ENCODE assay signal across 1 cellular context in genomic region chr3:123584284-123584987, GRCh38.
TF ChIP-seq lines count a peak whose summit lies in the region.

No MANE protein-coding gene starts in this region.

TF ChIP-seq in WTC11, 78 proteins besides CTCF, POLR2A, EP300 and RAD21 (continued from another document and continues in another):
- TF ChIP-seq, protein P1, sequence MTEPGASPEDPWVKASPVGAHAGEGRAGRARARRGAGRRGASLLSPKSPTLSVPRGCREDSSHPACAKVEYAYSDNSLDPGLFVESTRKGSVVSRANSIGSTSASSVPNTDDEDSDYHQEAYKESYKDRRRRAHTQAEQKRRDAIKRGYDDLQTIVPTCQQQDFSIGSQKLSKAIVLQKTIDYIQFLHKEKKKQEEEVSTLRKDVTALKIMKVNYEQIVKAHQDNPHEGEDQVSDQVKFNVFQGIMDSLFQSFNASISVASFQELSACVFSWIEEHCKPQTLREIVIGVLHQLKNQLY (CRISPR knock-in tag; IDR thresholded peaks at IDR 0.05): no peak
- TF ChIP-seq FOXK1 (CRISPR knock-in tag; IDR thresholded peaks at IDR 0.05) (no peak; the same call in 1 of the 2 replicates), ZNF121 (CRISPR knock-in tag; IDR thresholded peaks at IDR 0.05) (peak; percentile 70; the same call in 1 of the 2 replicates), ZNF281 (CRISPR knock-in tag; IDR thresholded peaks at IDR 0.05) (no peak), PRRX2 (CRISPR knock-in tag; IDR thresholded peaks at IDR 0.05) (no peak), RORB (CRISPR knock-in tag; IDR thresholded peaks at IDR 0.05) (no peak), RELA (CRISPR knock-in tag; IDR thresholded peaks at IDR 0.05; ENCODE audit: borderline replicate concordance) (no peak), ZNF416 (CRISPR knock-in tag; IDR thresholded peaks at IDR 0.05) (no peak), KAT7 (CRISPR knock-in tag; IDR thresholded peaks at IDR 0.05; ENCODE audit: borderline replicate concordance) (peak; percentile 61; the same call in 1 of the 2 replicates), CREM (CRISPR knock-in tag; IDR thresholded peaks at IDR 0.05) (no peak), JAZF1 (CRISPR knock-in tag; IDR thresholded peaks at IDR 0.05) (no peak), ATF2 (CRISPR knock-in tag; IDR thresholded peaks at IDR 0.05; ENCODE audit: borderline replicate concordance, low read depth) (no peak), EMX1 (CRISPR knock-in tag; IDR thresholded peaks at IDR 0.05) (no peak), NFATC4 (CRISPR knock-in tag; IDR thresholded peaks at IDR 0.05) (no peak), NR3C1 (CRISPR knock-in tag; conservative IDR thresholded peaks at IDR 0.05; ENCODE audit: low read depth) (no peak), FOXJ3 (CRISPR knock-in tag; IDR thresholded peaks at IDR 0.05; ENCODE audit: borderline replicate concordance) (no peak), TEAD1 (CRISPR knock-in tag; IDR thresholded peaks at IDR 0.05) (peak; percentile 17; the same call in 1 of the 2 replicates), ZBTB21 (CRISPR knock-in tag; IDR thresholded peaks at IDR 0.05; ENCODE audit: borderline replicate concordance) (0 out of 2 replicates have a peak, but pooled peaks have one; percentile 37), JUN (CRISPR knock-in tag; IDR thresholded peaks at IDR 0.05) (no peak), CREB1 (CRISPR knock-in tag; IDR thresholded peaks at IDR 0.05) (no peak), CBFB (CRISPR knock-in tag; IDR thresholded peaks at IDR 0.05; ENCODE audit: low read depth) (no peak), ZNF138 (CRISPR knock-in tag; conservative IDR thresholded peaks at IDR 0.05) (no peak; the same call in 1 of the 2 replicates), GRHL2 (CRISPR knock-in tag; IDR thresholded peaks at IDR 0.05; ENCODE audit: insufficient replicate concordance, severe bottlenecking) (no peak), ZSCAN18 (CRISPR knock-in tag; IDR thresholded peaks at IDR 0.05) (no peak), FOXP1 (CRISPR knock-in tag; IDR thresholded peaks at IDR 0.05; ENCODE audit: borderline replicate concordance) (peak; percentile 56; the same call in 1 of the 2 replicates), ETV6 (CRISPR knock-in tag; IDR thresholded peaks at IDR 0.05) (no peak), ZMAT4 (CRISPR knock-in tag; IDR thresholded peaks at IDR 0.05) (no peak), SMAD4 (CRISPR knock-in tag; IDR thresholded peaks at IDR 0.05) (no peak)
- TF ChIP-seq, protein P2, sequence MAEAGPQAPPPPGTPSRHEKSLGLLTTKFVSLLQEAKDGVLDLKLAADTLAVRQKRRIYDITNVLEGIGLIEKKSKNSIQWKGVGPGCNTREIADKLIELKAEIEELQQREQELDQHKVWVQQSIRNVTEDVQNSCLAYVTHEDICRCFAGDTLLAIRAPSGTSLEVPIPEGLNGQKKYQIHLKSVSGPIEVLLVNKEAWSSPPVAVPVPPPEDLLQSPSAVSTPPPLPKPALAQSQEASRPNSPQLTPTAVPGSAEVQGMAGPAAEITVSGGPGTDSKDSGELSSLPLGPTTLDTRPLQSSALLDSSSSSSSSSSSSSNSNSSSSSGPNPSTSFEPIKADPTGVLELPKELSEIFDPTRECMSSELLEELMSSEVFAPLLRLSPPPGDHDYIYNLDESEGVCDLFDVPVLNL (CRISPR knock-in tag; IDR thresholded peaks at IDR 0.05; ENCODE audit: borderline replicate concordance, low read depth): no peak
- TF ChIP-seq, protein P3, sequence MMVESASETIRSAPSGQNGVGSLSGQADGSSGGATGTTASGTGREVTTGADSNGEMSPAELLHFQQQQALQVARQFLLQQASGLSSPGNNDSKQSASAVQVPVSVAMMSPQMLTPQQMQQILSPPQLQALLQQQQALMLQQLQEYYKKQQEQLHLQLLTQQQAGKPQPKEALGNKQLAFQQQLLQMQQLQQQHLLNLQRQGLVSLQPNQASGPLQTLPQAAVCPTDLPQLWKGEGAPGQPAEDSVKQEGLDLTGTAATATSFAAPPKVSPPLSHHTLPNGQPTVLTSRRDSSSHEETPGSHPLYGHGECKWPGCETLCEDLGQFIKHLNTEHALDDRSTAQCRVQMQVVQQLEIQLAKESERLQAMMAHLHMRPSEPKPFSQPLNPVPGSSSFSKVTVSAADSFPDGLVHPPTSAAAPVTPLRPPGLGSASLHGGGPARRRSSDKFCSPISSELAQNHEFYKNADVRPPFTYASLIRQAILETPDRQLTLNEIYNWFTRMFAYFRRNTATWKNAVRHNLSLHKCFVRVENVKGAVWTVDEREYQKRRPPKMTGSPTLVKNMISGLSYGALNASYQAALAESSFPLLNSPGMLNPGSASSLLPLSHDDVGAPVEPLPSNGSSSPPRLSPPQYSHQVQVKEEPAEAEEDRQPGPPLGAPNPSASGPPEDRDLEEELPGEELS (CRISPR knock-in tag; IDR thresholded peaks at IDR 0.05): peak; percentile 77; the same call in 1 of the 2 replicates
- TF ChIP-seq, protein P4, sequence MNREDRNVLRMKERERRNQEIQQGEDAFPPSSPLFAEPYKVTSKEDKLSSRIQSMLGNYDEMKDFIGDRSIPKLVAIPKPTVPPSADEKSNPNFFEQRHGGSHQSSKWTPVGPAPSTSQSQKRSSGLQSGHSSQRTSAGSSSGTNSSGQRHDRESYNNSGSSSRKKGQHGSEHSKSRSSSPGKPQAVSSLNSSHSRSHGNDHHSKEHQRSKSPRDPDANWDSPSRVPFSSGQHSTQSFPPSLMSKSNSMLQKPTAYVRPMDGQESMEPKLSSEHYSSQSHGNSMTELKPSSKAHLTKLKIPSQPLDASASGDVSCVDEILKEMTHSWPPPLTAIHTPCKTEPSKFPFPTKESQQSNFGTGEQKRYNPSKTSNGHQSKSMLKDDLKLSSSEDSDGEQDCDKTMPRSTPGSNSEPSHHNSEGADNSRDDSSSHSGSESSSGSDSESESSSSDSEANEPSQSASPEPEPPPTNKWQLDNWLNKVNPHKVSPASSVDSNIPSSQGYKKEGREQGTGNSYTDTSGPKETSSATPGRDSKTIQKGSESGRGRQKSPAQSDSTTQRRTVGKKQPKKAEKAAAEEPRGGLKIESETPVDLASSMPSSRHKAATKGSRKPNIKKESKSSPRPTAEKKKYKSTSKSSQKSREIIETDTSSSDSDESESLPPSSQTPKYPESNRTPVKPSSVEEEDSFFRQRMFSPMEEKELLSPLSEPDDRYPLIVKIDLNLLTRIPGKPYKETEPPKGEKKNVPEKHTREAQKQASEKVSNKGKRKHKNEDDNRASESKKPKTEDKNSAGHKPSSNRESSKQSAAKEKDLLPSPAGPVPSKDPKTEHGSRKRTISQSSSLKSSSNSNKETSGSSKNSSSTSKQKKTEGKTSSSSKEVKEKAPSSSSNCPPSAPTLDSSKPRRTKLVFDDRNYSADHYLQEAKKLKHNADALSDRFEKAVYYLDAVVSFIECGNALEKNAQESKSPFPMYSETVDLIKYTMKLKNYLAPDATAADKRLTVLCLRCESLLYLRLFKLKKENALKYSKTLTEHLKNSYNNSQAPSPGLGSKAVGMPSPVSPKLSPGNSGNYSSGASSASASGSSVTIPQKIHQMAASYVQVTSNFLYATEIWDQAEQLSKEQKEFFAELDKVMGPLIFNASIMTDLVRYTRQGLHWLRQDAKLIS (CRISPR knock-in tag; IDR thresholded peaks at IDR 0.05; ENCODE audit: borderline replicate concordance): no peak
- TF ChIP-seq, protein P5, sequence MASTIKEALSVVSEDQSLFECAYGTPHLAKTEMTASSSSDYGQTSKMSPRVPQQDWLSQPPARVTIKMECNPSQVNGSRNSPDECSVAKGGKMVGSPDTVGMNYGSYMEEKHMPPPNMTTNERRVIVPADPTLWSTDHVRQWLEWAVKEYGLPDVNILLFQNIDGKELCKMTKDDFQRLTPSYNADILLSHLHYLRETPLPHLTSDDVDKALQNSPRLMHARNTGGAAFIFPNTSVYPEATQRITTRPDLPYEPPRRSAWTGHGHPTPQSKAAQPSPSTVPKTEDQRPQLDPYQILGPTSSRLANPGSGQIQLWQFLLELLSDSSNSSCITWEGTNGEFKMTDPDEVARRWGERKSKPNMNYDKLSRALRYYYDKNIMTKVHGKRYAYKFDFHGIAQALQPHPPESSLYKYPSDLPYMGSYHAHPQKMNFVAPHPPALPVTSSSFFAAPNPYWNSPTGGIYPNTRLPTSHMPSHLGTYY (CRISPR knock-in tag; IDR thresholded peaks at IDR 0.05): no peak
- TF ChIP-seq, protein P6, sequence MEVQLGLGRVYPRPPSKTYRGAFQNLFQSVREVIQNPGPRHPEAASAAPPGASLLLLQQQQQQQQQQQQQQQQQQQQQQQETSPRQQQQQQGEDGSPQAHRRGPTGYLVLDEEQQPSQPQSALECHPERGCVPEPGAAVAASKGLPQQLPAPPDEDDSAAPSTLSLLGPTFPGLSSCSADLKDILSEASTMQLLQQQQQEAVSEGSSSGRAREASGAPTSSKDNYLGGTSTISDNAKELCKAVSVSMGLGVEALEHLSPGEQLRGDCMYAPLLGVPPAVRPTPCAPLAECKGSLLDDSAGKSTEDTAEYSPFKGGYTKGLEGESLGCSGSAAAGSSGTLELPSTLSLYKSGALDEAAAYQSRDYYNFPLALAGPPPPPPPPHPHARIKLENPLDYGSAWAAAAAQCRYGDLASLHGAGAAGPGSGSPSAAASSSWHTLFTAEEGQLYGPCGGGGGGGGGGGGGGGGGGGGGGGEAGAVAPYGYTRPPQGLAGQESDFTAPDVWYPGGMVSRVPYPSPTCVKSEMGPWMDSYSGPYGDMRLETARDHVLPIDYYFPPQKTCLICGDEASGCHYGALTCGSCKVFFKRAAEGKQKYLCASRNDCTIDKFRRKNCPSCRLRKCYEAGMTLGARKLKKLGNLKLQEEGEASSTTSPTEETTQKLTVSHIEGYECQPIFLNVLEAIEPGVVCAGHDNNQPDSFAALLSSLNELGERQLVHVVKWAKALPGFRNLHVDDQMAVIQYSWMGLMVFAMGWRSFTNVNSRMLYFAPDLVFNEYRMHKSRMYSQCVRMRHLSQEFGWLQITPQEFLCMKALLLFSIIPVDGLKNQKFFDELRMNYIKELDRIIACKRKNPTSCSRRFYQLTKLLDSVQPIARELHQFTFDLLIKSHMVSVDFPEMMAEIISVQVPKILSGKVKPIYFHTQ (CRISPR knock-in tag; IDR thresholded peaks at IDR 0.05): no peak
- TF ChIP-seq, protein P7, sequence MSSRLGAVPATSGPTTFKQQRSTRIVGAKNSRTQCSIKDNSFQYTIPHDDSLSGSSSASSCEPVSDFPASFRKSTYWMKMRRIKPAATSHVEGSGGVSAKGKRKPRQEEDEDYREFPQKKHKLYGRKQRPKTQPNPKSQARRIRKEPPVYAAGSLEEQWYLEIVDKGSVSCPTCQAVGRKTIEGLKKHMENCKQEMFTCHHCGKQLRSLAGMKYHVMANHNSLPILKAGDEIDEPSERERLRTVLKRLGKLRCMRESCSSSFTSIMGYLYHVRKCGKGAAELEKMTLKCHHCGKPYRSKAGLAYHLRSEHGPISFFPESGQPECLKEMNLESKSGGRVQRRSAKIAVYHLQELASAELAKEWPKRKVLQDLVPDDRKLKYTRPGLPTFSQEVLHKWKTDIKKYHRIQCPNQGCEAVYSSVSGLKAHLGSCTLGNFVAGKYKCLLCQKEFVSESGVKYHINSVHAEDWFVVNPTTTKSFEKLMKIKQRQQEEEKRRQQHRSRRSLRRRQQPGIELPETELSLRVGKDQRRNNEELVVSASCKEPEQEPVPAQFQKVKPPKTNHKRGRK (CRISPR knock-in tag; IDR thresholded peaks at IDR 0.05; ENCODE audit: borderline replicate concordance): no peak
